8 cellular contexts compared by ENCODE assay signal in genomic region chr10:84256510-84257342, GRCh38. TPM values are rescaled to one million over a fixed set of nuclear protein-coding genes. Genes with fewer than 3 reads are reported as not detected.
DNase-seq lines count a peak whose midpoint lies in the region; ATAC-seq and TF ChIP-seq lines count a peak whose summit lies in the region.

No MANE protein-coding gene starts in this region.

- H3K4me3 Mint-ChIP-seq in CD4-positive, alpha-beta memory T cell = peak overlapping the region in 1 of 8 donors; percentile 33
- no peak overlapping the region for H3K4me3 Mint-ChIP-seq in activated B cell treated with CpG ODN at 0.5 μM for 24 hours

- no peaks in the 10 kb centered on the region for H3K9me3 ChIP-seq in CD4-positive, alpha-beta memory T cell (ENCODE audit: control insufficient read depth in 1 of 2, low read length in 2 of 2)
- H3K9me3 ChIP-seq in tibial artery = no peaks in the 10 kb centered on the region

- H3K27ac Mint-ChIP-seq in CD4-positive, alpha-beta memory T cell = no peak overlapping the region
- no peak overlapping the region for H3K27ac Mint-ChIP-seq in activated B cell treated with CpG ODN at 0.5 μM for 24 hours

- no peak overlapping the region for H3K4me3 ChIP-seq in CD4-positive, alpha-beta memory T cell (ENCODE audit: low read length in 2 of 2)
- H3K4me3 ChIP-seq in tibial artery = no peak overlapping the region

- POLR2A ChIA-PET in CD4-positive, alpha-beta memory T cell (lab: Charles Lee; ENCODE audit: partially characterized antibody) = no interaction called here
- POLR2A ChIA-PET in activated B cell treated with CpG ODN at 0.5 μM for 24 hours (lab: Charles Lee) = no interaction called here

- H3K4me1 ChIP-seq in CD4-positive, alpha-beta memory T cell (ENCODE audit: insufficient read depth, low read length) = no peaks in the 10 kb centered on the region
- H3K4me1 ChIP-seq in tibial artery = peaks cover 0 to 5% (median 0%) of the 10 kb centered on the region in 4 donors

- peak in 3 of 5 donors; percentile 16 to 20 (median 16) for DNase-seq in CD4-positive, alpha-beta memory T cell
- no peak for DNase-seq in activated B cell treated with CpG ODN at 0.5 μM for 24 hours
- peak; percentile 1 for DNase-seq in effector CD8-positive, alpha-beta T cell (lab: John Stamatoyannopoulos, UW)
- DNase-seq in midbrain (lab: John Stamatoyannopoulos, UW) = peak; percentile 70
- no peak for DNase-seq in tibial artery
- no peak for DNase-seq in T1000 (lab: John Stamatoyannopoulos, UW)

- no peak overlapping the region for H3K27ac ChIP-seq in CD4-positive, alpha-beta memory T cell (ENCODE audit: low read depth, low read length)
- no peak overlapping the region for H3K27ac ChIP-seq in tibial artery

- CTCF ChIA-PET in CD4-positive, alpha-beta memory T cell (lab: Charles Lee; ENCODE audit: partially characterized antibody) = interaction anchor here (0.8 to 2.5 kb wide), 8 partner anchors 8 to 284 kb away, joined by 3 to 12 read pairs (median 6); partner anchors contain the start of gene GHITM
- CTCF ChIA-PET in activated B cell treated with CpG ODN at 0.5 μM for 24 hours (lab: Charles Lee) = interaction anchor here (0.9 to 1.9 kb wide), 4 partner anchors 13 to 280 kb away, joined by 4 to 8 read pairs (median 5); no protein-coding TSS in a partner anchor

- ATAC-seq in HG02642 (IDR thresholded peaks at IDR 0.05; ENCODE audit: poor library complexity, unreplicated experiment) (peak; percentile 63), activated B cell treated with CpG ODN at 0.5 μM for 24 hours (ENCODE audit: low read depth) (peak; percentile 49), HG03045 (IDR thresholded peaks at IDR 0.05; ENCODE audit: unreplicated experiment) (no peak)

- no peaks in the 10 kb centered on the region for H3K27me3 ChIP-seq in CD4-positive, alpha-beta memory T cell (ENCODE audit: insufficient read depth, low read length)
- peaks cover 0 to 46% of the 10 kb centered on the region in 2 donors for H3K27me3 ChIP-seq in tibial artery

- intact Hi-C loops in CD4-positive, alpha-beta memory T cell (cut with micrococcal nuclease) = no loop called here
- intact Hi-C loops in activated B cell treated with CpG ODN at 0.5 μM for 24 hours (cut with micrococcal nuclease) = loop anchor here (1.0 kb wide), 1 partner anchor 108 kb away; no protein-coding TSS in a partner anchor
- intact Hi-C loops in tibial artery (cut with DNase I; ENCODE audit: low total_unique reads) = no loop called here

- H3K36me3 ChIP-seq in CD4-positive, alpha-beta memory T cell (ENCODE audit: insufficient read depth, low read length) = no peaks in the 10 kb centered on the region
- no peaks in the 10 kb centered on the region for H3K36me3 ChIP-seq in tibial artery

- H3K9me3 Mint-ChIP-seq in CD4-positive, alpha-beta memory T cell = peaks cover 0 to 2% (median 0%) of the 10 kb centered on the region in 8 donors
- H3K9me3 Mint-ChIP-seq in activated B cell treated with CpG ODN at 0.5 μM for 24 hours = no peaks in the 10 kb centered on the region

- no peaks in the 10 kb centered on the region for H3K36me3 Mint-ChIP-seq in CD4-positive, alpha-beta memory T cell
- no peaks in the 10 kb centered on the region for H3K36me3 Mint-ChIP-seq in activated B cell treated with CpG ODN at 0.5 μM for 24 hours (ENCODE audit: low read depth)

- peaks cover 9 to 21% of the 10 kb centered on the region in 2 donors for H3K27me3 Mint-ChIP-seq in CD4-positive, alpha-beta memory T cell
- peaks cover 15% of the 10 kb centered on the region for H3K27me3 Mint-ChIP-seq in activated B cell treated with CpG ODN at 0.5 μM for 24 hours

- TF ChIP-seq CTCF in activated B cell treated with CpG ODN at 0.5 μM for 24 hours (IDR thresholded peaks at IDR 0.05) (no peak), tibial artery (IDR thresholded peaks at IDR 0.05) (peak; percentile 18 to 26)

- peaks cover 2 to 11% (median 6%) of the 10 kb centered on the region in 4 donors for H3K4me1 Mint-ChIP-seq in CD4-positive, alpha-beta memory T cell
- H3K4me1 Mint-ChIP-seq in activated B cell treated with CpG ODN at 0.5 μM for 24 hours = peaks cover 3% of the 10 kb centered on the region

RNA-seq across cellular contexts. Expression of gene RGR, which starts 11.9 kb away (rescaled TPM):
- not detected for total RNA-seq in CD4-positive, alpha-beta memory T cell
- polyA plus RNA-seq in CD4-positive, alpha-beta memory T cell = not detected
- total RNA-seq in activated B cell treated with CpG ODN at 0.5 μM for 24 hours = not detected in 2 replicates

RNA-seq across cellular contexts. Expression of gene LRIT1, which starts 15.4 kb away (rescaled TPM):
- total RNA-seq in CD4-positive, alpha-beta memory T cell = not detected
- polyA plus RNA-seq in CD4-positive, alpha-beta memory T cell = not detected
- not detected in 2 replicates for total RNA-seq in activated B cell treated with CpG ODN at 0.5 μM for 24 hours

RNA-seq across cellular contexts. Expression of gene LRIT2, which starts 31.4 kb away (rescaled TPM):
- not detected for total RNA-seq in CD4-positive, alpha-beta memory T cell
- not detected for polyA plus RNA-seq in CD4-positive, alpha-beta memory T cell
- not detected in 2 replicates for total RNA-seq in activated B cell treated with CpG ODN at 0.5 μM for 24 hours

Comparison
In these comparisons a context has a peak if more than half of its experiments do, and no peak if none do; other contexts are left out.
1. DNase-seq: peak in CD4-positive, alpha-beta memory T cell (3 of 5), effector CD8-positive, alpha-beta T cell (single experiment) and midbrain (single experiment); none in activated B cell treated with CpG ODN at 0.5 μM for 24 hours (single experiment), tibial artery (0 of 2) and T1000 (single experiment).